ENCODE assay signal across 9 cellular contexts in genomic region chr15:60809375-60809774, GRCh38.
"Had no signal": no experiment of that assay in that cellular context is flagged by ENCODE, and none has a peak within 500 bp of the region (broad histone marks: within the 10 kb centered on the region; RNA-seq: fewer than 3 reads in every experiment).

No MANE protein-coding gene starts in this region.

- H3K36me3 ChIP-seq: brain microvascular endothelial cell, SJCRH30, tibial artery had no signal

- H3K4me3 ChIP-seq: SJCRH30, tibial artery had no signal

- H3K4me1 ChIP-seq: tibial artery had no signal

- H3K27me3 ChIP-seq: brain microvascular endothelial cell, SJCRH30, tibial artery had no signal

- DNase-seq: activated effector memory CD4-positive, alpha-beta T cell treated with anti-CD3 and anti-CD28 coated beads, Interleukin-2, amount 50 U/mL, for 16 hours; activated T-cell treated with anti-CD3 and anti-CD28 coated beads for 4 hours; brain microvascular endothelial cell; dermis blood vessel endothelial cell; hypothalamus; posterior cingulate gyrus; SJCRH30; tibial artery had no signal

- H3K9me3 ChIP-seq: SJCRH30, tibial artery had no signal

- H3K27ac ChIP-seq: brain microvascular endothelial cell, SJCRH30, tibial artery, VCaP had no signal
